ENCODE assay signal across 12 cellular contexts in genomic region chr15:25136119-25136518, GRCh38.
DNase-seq lines count a peak whose midpoint lies in the region; ATAC-seq and TF ChIP-seq lines count a peak whose summit lies in the region.
"Had no signal": no experiment of that assay in that cellular context is flagged by ENCODE, and none has a peak within 500 bp of the region (broad histone marks: within the 10 kb centered on the region; RNA-seq: fewer than 3 reads in every experiment).

No MANE protein-coding gene starts in this region.

- ATAC-seq in GM21737 (IDR thresholded peaks at IDR 0.05; ENCODE audit: unreplicated experiment) (no peak), GM21576 (IDR thresholded peaks at IDR 0.05; ENCODE audit: unreplicated experiment) (no peak), HG03565 (IDR thresholded peaks at IDR 0.05; ENCODE audit: unreplicated experiment) (no peak)

- H3K4me3 ChIP-seq in LNCaP clone FGC (ENCODE audit: low read depth, low read length) (no peak overlapping the region), cardiac fibroblast (replicated peaks in 1 of 2; ENCODE audit: low read depth in 2 of 2, low read length in 2 of 2) (no peak overlapping the region)
- H3K4me3 ChIP-seq: breast epithelium, skin epidermis had no signal

- peak; percentile 43; the same call in 1 of the 2 replicates for TF ChIP-seq CTCF in LNCaP clone FGC (IDR thresholded peaks at IDR 0.05; ENCODE audit: control insufficient read depth, extremely low read depth, insufficient read depth)
- TF ChIP-seq CTCF in cardiac fibroblast (IDR thresholded peaks at IDR 0.05; ENCODE audit: low read depth, low read length) = peak; percentile 38

- DNase-seq in EH (ENCODE audit: low read depth) (peak; percentile 5), LNCaP clone FGC (ENCODE audit: low read depth) (no peak), cardiac fibroblast (ENCODE audit: low read depth in 2 of 2) (peak; percentile 7 to 32), myocyte (ENCODE audit: low read depth) (peak; percentile 21)
- DNase-seq: activated CD4-positive, alpha-beta T cell treated with anti-CD3 and anti-CD28 coated beads for 4 hours; immature natural killer cell; NCI-H1930 had no signal
